25 cellular contexts compared by ENCODE assay signal in genomic region chr1:172875892-172876291, GRCh38.
"Had no signal": no experiment of that assay in that cellular context is flagged by ENCODE, and none has a peak within 500 bp of the region (broad histone marks: within the 10 kb centered on the region; RNA-seq: fewer than 3 reads in every experiment).

No MANE protein-coding gene starts in this region.

- H3K27me3 Mint-ChIP-seq: activated naive CD8-positive, alpha-beta T cell had no signal

- H3K9me3 Mint-ChIP-seq: activated CD4-positive, alpha-beta memory T cell treated with anti-CD3 and anti-CD28 coated beads for 36 hours; activated T-cell treated with anti-CD3 and anti-CD28 coated beads, Interleukin-2, amount 50 U/mL, for 4 hours; central memory CD8-positive, alpha-beta T cell; T-helper 1 cell treated with Interleukin-12 subunit alpha and Interleukin-12 subunit beta and Interleukin-4 antibody, amounts not matched to agents 30 μg/mL and 1 μg/mL, for 36 hours; T-helper 2 cell treated with Interferon-gamma antibody and Interleukin-4, amounts not matched to agents 5 μg/mL and 100 μg/mL, for 36 hours had no signal

- H3K27ac Mint-ChIP-seq: activated CD4-positive, alpha-beta memory T cell treated with anti-CD3 and anti-CD28 coated beads for 36 hours; activated naive CD4-positive, alpha-beta T cell treated with anti-CD3 and anti-CD28 coated beads, Interleukin-2, amount 10 ng/mL, durations not matched to agents 7 days and 5 days; activated naive CD8-positive, alpha-beta T cell; activated T-helper 1 cell treated with anti-CD3 and anti-CD28 coated beads, Interleukin-12 subunit alpha, Interleukin-12 subunit beta, Interleukin-2, Interleukin-4 antibody, amounts not matched to agents 30 ng/mL and 10 ng/mL and 1 ng/mL, durations not matched to agents 14 hours and 24 hours and 36 hours; T-helper 1 cell treated with Interleukin-12 subunit alpha and Interleukin-12 subunit beta and Interleukin-4 antibody, amounts not matched to agents 30 μg/mL and 1 μg/mL, for 36 hours; T-helper 2 cell treated with Interferon-gamma antibody and Interleukin-4, amounts not matched to agents 5 μg/mL and 100 μg/mL, for 36 hours had no signal

- H3K36me3 Mint-ChIP-seq: activated naive CD4-positive, alpha-beta T cell treated with anti-CD3 and anti-CD28 coated beads, Interleukin-2, amount 10 ng/mL, durations not matched to agents 7 days and 5 days; activated naive CD8-positive, alpha-beta T cell had no signal

- H3K4me3 Mint-ChIP-seq: activated CD4-positive, alpha-beta memory T cell treated with anti-CD3 and anti-CD28 coated beads for 36 hours; activated naive CD4-positive, alpha-beta T cell treated with anti-CD3 and anti-CD28 coated beads, Interleukin-2, amount 10 ng/mL, durations not matched to agents 7 days and 5 days; activated naive CD8-positive, alpha-beta T cell; activated T-cell treated with anti-CD3 and anti-CD28 coated beads, Interleukin-2, amount 50 U/mL, for 4 hours; activated T-helper 1 cell treated with anti-CD3 and anti-CD28 coated beads, Interleukin-12 subunit alpha, Interleukin-12 subunit beta, Interleukin-2, Interleukin-4 antibody, amounts not matched to agents 30 ng/mL and 10 ng/mL and 1 ng/mL, durations not matched to agents 14 hours and 24 hours and 36 hours; central memory CD8-positive, alpha-beta T cell; T-helper 1 cell treated with Interleukin-12 subunit alpha and Interleukin-12 subunit beta and Interleukin-4 antibody, amounts not matched to agents 30 μg/mL and 1 μg/mL, for 36 hours; T-helper 2 cell treated with Interferon-gamma antibody and Interleukin-4, amounts not matched to agents 5 μg/mL and 100 μg/mL, for 36 hours had no signal

- DNase-seq: activated CD4-positive, alpha-beta memory T cell treated with anti-CD3 and anti-CD28 coated beads for 36 hours; activated CD4-positive, alpha-beta T cell treated with anti-CD3 and anti-CD28 coated beads for 4 hours; activated CD4-positive, alpha-beta T cell treated with anti-CD3 and anti-CD28 coated beads, Interleukin-2, amount 50 U/mL, for 1 hour; activated CD8-positive, alpha-beta memory T cell treated with anti-CD3 and anti-CD28 coated beads, Interleukin-2, amount 50 U/mL, for 4 hours; activated effector memory CD4-positive, alpha-beta T cell treated with Interleukin-2 at 50 U/mL for 16 hours; activated naive CD4-positive, alpha-beta T cell treated with anti-CD3 and anti-CD28 coated beads, Interleukin-2, amount 10 ng/mL, durations not matched to agents 7 days and 5 days; activated T-cell treated with anti-CD3 and anti-CD28 coated beads for 4 hours; activated T-cell treated with anti-CD3 and anti-CD28 coated beads, Interleukin-2, amount 50 U/mL, for 4 hours; amygdala; NCI-H1092 treated with DMSO at 0.1 percent for 48 hours; NCI-H1417 treated with DMSO at 0.1 percent for 48 hours; NCI-H187 treated with DMSO at 0.1 percent for 48 hours; NCI-H2081; NCI-H2171 treated with DMSO at 0.1 percent for 48 hours; NCI-H2227 treated with DMSO at 0.1 percent for 48 hours; NCI-H446; NCI-H524; NCI-H69; NK-92 treated with Interleukin-12 subunit alpha and Interleukin-12 subunit beta, amount 100 ng/mL, for 24 hours; Right ventricle myocardium superior had no signal
